ENCODE assay signal across 13 cellular contexts in genomic region chr1:16918936-16919665, GRCh38. TPM values are rescaled to one million over a fixed set of nuclear protein-coding genes. Genes with fewer than 3 reads are reported as not detected.
A peak's percentile ranks its signal among the peaks of the same experiment; 100 is the strongest.
DNase-seq lines count a peak whose midpoint lies in the region; ATAC-seq, FAIRE-seq and TF ChIP-seq lines count a peak whose summit lies in the region.
"Not testable (repeated sequence)": the region's sequence is repeated elsewhere in the genome, so short reads cannot be mapped to it uniquely, and the experiment has no call there.
"Had no signal": no experiment of that assay in that cellular context is flagged by ENCODE, and none has a peak within 500 bp of the region (broad histone marks: within the 10 kb centered on the region; RNA-seq: fewer than 3 reads in every experiment).

No MANE protein-coding gene starts in this region.

- not testable (repeated sequence) for H3K9me1 ChIP-seq in keratinocyte (ENCODE audit: control insufficient read depth, extremely low read depth, insufficient read depth, low read length)

- H3K27me3 Mint-ChIP-seq in activated naive CD8-positive, alpha-beta T cell; central memory CD8-positive, alpha-beta T cell; endodermal cell (ENCODE audit: insufficient read depth): not testable (repeated sequence)

- TF ChIP-seq CTCF in RWPE1 (conservative IDR thresholded peaks at IDR 0.05; ENCODE audit: low read depth); endodermal cell (conservative IDR thresholded peaks at IDR 0.05); keratinocyte (optimal IDR thresholded peaks at IDR 0.05 in 1 of 3, IDR thresholded peaks at IDR 0.05 in 1 of 3, conservative IDR thresholded peaks at IDR 0.05 in 1 of 3; ENCODE audit: extremely low read depth in 1 of 3, insufficient read depth in 2 of 3, low read length in 3 of 3); upper lobe of right lung (IDR thresholded peaks at IDR 0.05): not testable (repeated sequence)

- dilution Hi-C loops in keratinocyte (cut with MboI; ENCODE audit: extremely low pct_ligation_motif_present, low sequenced_read_pairs), result not testable (repeated sequence)

- H3K36me3 ChIP-seq in endodermal cell (ENCODE audit: control insufficient read depth, insufficient read depth, low read length); keratinocyte (ENCODE audit: control insufficient read depth in 2 of 2, extremely low read depth in 1 of 2, insufficient read depth in 2 of 2, low read length in 2 of 2); upper lobe of right lung: not testable (repeated sequence)

- 87 to 88% methylated on average over 13 to 15 of the region's 15 CpGs for WGBS in endodermal cell (ENCODE audit: insufficient coverage in 1 of 2, insufficient read length in 1 of 2), 2 experiments

- peaks cover 36% of the 10 kb centered on the region for H3K4me1 Mint-ChIP-seq in activated naive CD8-positive, alpha-beta T cell (ENCODE audit: low read depth)
- peaks cover 48% of the 10 kb centered on the region for H3K4me1 Mint-ChIP-seq in central memory CD8-positive, alpha-beta T cell
- peaks cover 12% of the 10 kb centered on the region for H3K4me1 Mint-ChIP-seq in endodermal cell

- H3K4me1 ChIP-seq in endodermal cell (ENCODE audit: control insufficient read depth, insufficient read depth, low read length); upper lobe of right lung: not testable (repeated sequence)
- H3K4me1 ChIP-seq in keratinocyte (ENCODE audit: control insufficient read depth, extremely low read depth, insufficient read depth, low read length), result peaks cover 14% of the 10 kb centered on the region

- CTCF ChIA-PET in RWPE1 (lab: Yijun Ruan, JAX), result interaction anchor here (1.1 kb wide), 1 partner anchor 310 kb away, joined by 4 read pairs; no protein-coding TSS in a partner anchor

- H3K27me3 ChIP-seq in endodermal cell (ENCODE audit: control insufficient read depth, insufficient read depth, low read length, poor library complexity, severe bottlenecking); keratinocyte (ENCODE audit: control insufficient read depth, extremely low read depth, insufficient read depth, low read length); upper lobe of right lung: not testable (repeated sequence)

- not testable (repeated sequence) for H3K36me3 Mint-ChIP-seq in activated naive CD8-positive, alpha-beta T cell; central memory CD8-positive, alpha-beta T cell (ENCODE audit: insufficient read depth); endodermal cell (ENCODE audit: low read depth)

- peak; percentile 39 for FAIRE-seq in GM19239 (lab: Jason Lieb, UNC)
- peak; percentile 84 for FAIRE-seq in keratinocyte (lab: Jason Lieb, UNC)

- not testable (repeated sequence) for H3K4me3 Mint-ChIP-seq in activated naive CD8-positive, alpha-beta T cell; central memory CD8-positive, alpha-beta T cell; endodermal cell

- H3K79me2 ChIP-seq in keratinocyte (ENCODE audit: control insufficient read depth, insufficient read depth, low read length), result not testable (repeated sequence)

- H3K4me2 ChIP-seq in keratinocyte (ENCODE audit: control insufficient read depth, extremely low read depth, insufficient read depth, low read depth, low read length), result not testable (repeated sequence)

- H3K27ac ChIP-seq in RWPE1, result peak overlapping the region; percentile 12; the same call in 1 of the 2 replicates
- not testable (repeated sequence) for H3K27ac ChIP-seq in endodermal cell (ENCODE audit: low read depth, low read length); keratinocyte (ENCODE audit: control insufficient read depth, insufficient read depth, low read length); upper lobe of right lung

- DNase-seq in GM19239 (ENCODE audit: insufficient read length, low spot score); RWPE1 (ENCODE audit: low spot score); central memory CD8-positive, alpha-beta T cell (ENCODE audit: low spot score in 2 of 2); keratinocyte (ENCODE audit: low read depth, low spot score): not testable (repeated sequence)
- DNase-seq in endodermal cell (peak; percentile 38), posterior vena cava (ENCODE audit: low spot score) (peak; percentile 81), upper lobe of right lung (peak; percentile 23)

- H3K9ac ChIP-seq in endodermal cell (ENCODE audit: extremely low read depth, low read length, poor library complexity, severe bottlenecking); keratinocyte (ENCODE audit: control insufficient read depth, extremely low read depth, insufficient read depth, low read length): not testable (repeated sequence)

- POLR2A ChIA-PET in RWPE1 (lab: Yijun Ruan, JAX; ENCODE audit: low non-redundant PET), result interaction anchor here (0.6 kb wide), 1 partner anchor 136 kb away, joined by 3 read pairs; no protein-coding TSS in a partner anchor

- not testable (repeated sequence) for H3K9me3 Mint-ChIP-seq in activated naive CD8-positive, alpha-beta T cell (ENCODE audit: low read depth); central memory CD8-positive, alpha-beta T cell; endodermal cell

- not testable (repeated sequence) for H3K4me3 ChIP-seq in endodermal cell (ENCODE audit: low read length); keratinocyte (ENCODE audit: control insufficient read depth in 2 of 3, extremely low read depth in 1 of 3, insufficient read depth in 2 of 3, low read depth in 1 of 3, low read length in 3 of 3); upper lobe of right lung

- not testable (repeated sequence) for H2AFZ ChIP-seq in keratinocyte (ENCODE audit: control insufficient read depth, low read length)

- H4K20me1 ChIP-seq in keratinocyte (ENCODE audit: control insufficient read depth, extremely low read depth, insufficient read depth, low read length), result not testable (repeated sequence)

- intact Hi-C loops in posterior vena cava (cut with DNase I); upper lobe of right lung (cut with DNase I): not testable (repeated sequence)

- H3K27ac Mint-ChIP-seq in activated naive CD8-positive, alpha-beta T cell, result peak overlapping the region; percentile 28
- peak overlapping the region; percentile 13 for H3K27ac Mint-ChIP-seq in central memory CD8-positive, alpha-beta T cell (ENCODE audit: low read depth)
- not testable (repeated sequence) for H3K27ac Mint-ChIP-seq in endodermal cell

- not testable (repeated sequence) for H3K9me3 ChIP-seq in endodermal cell (ENCODE audit: control insufficient read depth, low read length); keratinocyte (ENCODE audit: control insufficient read depth, low read depth, low read length); upper lobe of right lung

- ATAC-seq in central memory CD8-positive, alpha-beta T cell (replicated peaks; ENCODE audit: extremely low read depth, poor library complexity, severe bottlenecking); upper lobe of right lung: not testable (repeated sequence)

RNA-seq across cellular contexts. Expression of gene CROCC, which starts 2.6 kb away (rescaled TPM):
- 10 to 100 TPM; 58.4 to 61.8 TPM for total RNA-seq in endodermal cell
- polyA plus RNA-seq in endodermal cell (2013, experiment 1 of 2), result 38.9 TPM
- polyA plus RNA-seq in endodermal cell (2013, experiment 2 of 2), result 33.9 TPM
- polyA plus RNA-seq in keratinocyte, result 5.4 to 11.0 TPM (median 8.2 TPM) in 3 replicates
- 7.1 TPM for polyA plus RNA-seq in keratinocyte (2011; ENCODE audit: low read depth)
- 0.84 and 2.6 TPM in 2 replicates for polyA plus RNA-seq in keratinocyte (2011; cell fraction: cytosol; rRNA removed)
- 32.9 and 42.0 TPM in 2 replicates for polyA plus RNA-seq in keratinocyte (2011; cell fraction: nucleus; rRNA removed)
- 3.3 and 7.4 TPM in 2 replicates for polyA plus RNA-seq in keratinocyte (2012; ENCODE audit: low replicate concordance)
- polyA minus RNA-seq in keratinocyte, result 3.1 to 10.6 TPM (median 7.5 TPM) in 3 replicates
- 7.3 TPM for polyA minus RNA-seq in keratinocyte (2011; cell fraction: cytosol; rRNA and poly(A)+ RNA removed)
- polyA minus RNA-seq in keratinocyte (2011; cell fraction: nucleus; rRNA and poly(A)+ RNA removed), result 13.4 and 13.8 TPM in 2 replicates
- 10 to 100 TPM; 12.6 to 21.6 TPM for total RNA-seq in posterior vena cava
- total RNA-seq in upper lobe of right lung, result 20.9 TPM

RNA-seq across cellular contexts. Expression of gene RNU1-2, which starts 23.3 kb away (rescaled TPM):
- total RNA-seq in endodermal cell (1,000 to 10,000 TPM; 2,483 to 3,611 TPM), posterior vena cava (over 10,000 TPM; 12,584 to 18,986 TPM), upper lobe of right lung (6,622 TPM)
- polyA plus RNA-seq in endodermal cell (2013, experiment 1 of 2), result 11,872 TPM
- 14,577 TPM for polyA plus RNA-seq in endodermal cell (2013, experiment 2 of 2)
- 66.0 to 67.0 TPM in 2 of 3 replicates, not detected in the other for polyA plus RNA-seq in keratinocyte
- not detected for polyA plus RNA-seq in keratinocyte (2011; ENCODE audit: low read depth)
- polyA plus RNA-seq in keratinocyte (2011; cell fraction: cytosol; rRNA removed), result not detected in 2 replicates
- polyA plus RNA-seq in keratinocyte (2011; cell fraction: nucleus; rRNA removed), result under 0.01 TPM in 2 replicates
- not detected in 2 replicates for polyA plus RNA-seq in keratinocyte (2012; ENCODE audit: low replicate concordance)
- 13,175 to 24,724 TPM (median 16,252 TPM) in 3 replicates for polyA minus RNA-seq in keratinocyte
- 39,283 TPM for polyA minus RNA-seq in keratinocyte (2011; cell fraction: cytosol; rRNA and poly(A)+ RNA removed)
- polyA minus RNA-seq in keratinocyte (2011; cell fraction: nucleus; rRNA and poly(A)+ RNA removed), result 15,420 and 21,721 TPM in 2 replicates
- total RNA-seq: H4, HT1080 had no signal
- polyA plus RNA-seq: AG04450; CD14-positive monocyte; CD4-positive, alpha-beta memory T cell had no signal
